In the genomic region with DNA sequence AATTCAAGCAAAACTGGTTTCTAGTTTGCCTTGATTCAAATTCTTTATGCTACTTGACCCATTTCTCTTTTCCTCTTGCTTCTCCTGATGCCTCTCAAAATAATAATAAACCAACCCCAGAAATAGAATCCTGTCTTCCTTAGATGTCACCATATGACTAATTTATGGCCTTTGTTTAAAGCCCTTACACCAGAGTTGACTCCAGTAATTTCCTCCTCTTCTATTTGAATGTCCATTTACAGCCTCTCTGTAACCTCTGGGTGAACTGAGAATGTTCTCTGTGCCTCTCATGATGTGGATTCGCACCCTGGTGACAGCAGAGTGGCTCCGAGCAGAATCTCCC, we compare ENCODE assay signal across 12 cellular contexts. TPM values are rescaled to one million over a fixed set of nuclear protein-coding genes. Genes with fewer than 3 reads are reported as not detected.
A peak's percentile ranks its signal among the peaks of the same experiment; 100 is the strongest.
DNase-seq lines count a peak whose midpoint lies in the region; ATAC-seq, FAIRE-seq and TF ChIP-seq lines count a peak whose summit lies in the region.
"Had no signal": no experiment of that assay in that cellular context is flagged by ENCODE, and none has a peak within 500 bp of the region (broad histone marks: within the 10 kb centered on the region; RNA-seq: fewer than 3 reads in every experiment).

No MANE protein-coding gene starts in this region.

- H3K4me3 ChIP-seq in A549 (no peak overlapping the region), colonic mucosa (no peak overlapping the region)
- H3K4me3 ChIP-seq: HAP-1, smooth muscle cell had no signal

- no peaks in the 10 kb centered on the region for H3K9me3 Mint-ChIP-seq in immature natural killer cell
- H3K9me3 Mint-ChIP-seq: activated CD8-positive, alpha-beta T cell treated with anti-CD3 and anti-CD28 coated beads for 36 hours had no signal

- H3K4me1 ChIP-seq in A549 = peaks cover 71% of the 10 kb centered on the region
- H3K4me1 ChIP-seq in colonic mucosa = peaks cover 6% of the 10 kb centered on the region

- TF ChIP-seq EP300 in A549 (IDR thresholded peaks at IDR 0.05) = no peak

- no peak overlapping the region for H3K27ac Mint-ChIP-seq in immature natural killer cell
- H3K27ac Mint-ChIP-seq: activated CD8-positive, alpha-beta T cell treated with anti-CD3 and anti-CD28 coated beads for 36 hours had no signal

- H3K4me3 Mint-ChIP-seq in immature natural killer cell = no peak overlapping the region
- H3K4me3 Mint-ChIP-seq: activated CD8-positive, alpha-beta T cell treated with anti-CD3 and anti-CD28 coated beads for 36 hours had no signal

- TF ChIP-seq CTCF in A549 (IDR thresholded peaks at IDR 0.05) = no peak
- no peak for TF ChIP-seq CTCF in colonic mucosa (IDR thresholded peaks at IDR 0.05)

- no peaks in the 10 kb centered on the region for H3K36me3 Mint-ChIP-seq in immature natural killer cell

- peaks cover 10 to 12% of the 10 kb centered on the region in 2 donors for H3K4me1 Mint-ChIP-seq in immature natural killer cell

- TF ChIP-seq RAD21 in A549 (conservative IDR thresholded peaks at IDR 0.05 in 1 of 2, IDR thresholded peaks at IDR 0.05 in 1 of 2) = no peak

- no peak overlapping the region for H3K9ac ChIP-seq in colonic mucosa (ENCODE audit: low read depth in 2 of 2, low read length in 2 of 2)

- FAIRE-seq in A549 (lab: Jason Lieb, UNC) (no peak), urothelium cell line (lab: Jason Lieb, UNC) (no peak)

- no peak for TF ChIP-seq POLR2A in A549 (IDR thresholded peaks at IDR 0.05; ENCODE audit: low read length)

- ATAC-seq in A549 = no peak
- ATAC-seq in GM19351 (IDR thresholded peaks at IDR 0.05; ENCODE audit: unreplicated experiment) = peak; percentile 63
- ATAC-seq in HG03066 (IDR thresholded peaks at IDR 0.05; ENCODE audit: low read depth, unreplicated experiment) = peak; percentile 44
- ATAC-seq: activated CD8-positive, alpha-beta T cell treated with anti-CD3 and anti-CD28 coated beads for 36 hours had no signal

- H3K27ac ChIP-seq in A549 (peak overlapping the region; percentile 46 to 91), colonic mucosa (peak overlapping the region; percentile 13)

- H3K27me3 ChIP-seq in colonic mucosa = no peaks in the 10 kb centered on the region

- intact Hi-C loops in colonic mucosa (cut with DNase I) = no loop called here

- peak overlapping the region; percentile 62 for H3K4me2 ChIP-seq in A549
- H3K4me2 ChIP-seq: smooth muscle cell had no signal

- CTCF ChIA-PET in A549 (lab: Yijun Ruan, JAX) = no interaction called here

- no peaks in the 10 kb centered on the region for H3K36me3 ChIP-seq in colonic mucosa

- WGBS in A549 (ENCODE audit: missing lambda C conversion rate) = 76% methylated on average over 2 of the region's 2 CpGs

- H3K9me3 ChIP-seq in A549 = no peaks in the 10 kb centered on the region
- H3K9me3 ChIP-seq in colonic mucosa = no peaks in the 10 kb centered on the region
- H3K9me3 ChIP-seq: HAP-1 had no signal

- POLR2A ChIA-PET in A549 (lab: Yijun Ruan, JAX) = no interaction called here

- DNase-seq in A549 (ENCODE audit: low read depth in 1 of 2, low spot score in 1 of 2) (peak; percentile 8 to 22), colonic mucosa (no peak), urothelium cell line (ENCODE audit: low spot score) (no peak), NCI-H69 (lab: John Stamatoyannopoulos, UW) (no peak), immature natural killer cell (no peak), NCI-H2227 treated with DMSO at 0.1 percent for 48 hours (lab: John Stamatoyannopoulos, UW) (no peak)
- DNase-seq: activated CD8-positive, alpha-beta T cell treated with anti-CD3 and anti-CD28 coated beads for 36 hours; NCI-H524 had no signal

- peaks cover 2 to 4% (median 3%) of the 10 kb centered on the region in 3 donors for H3K27me3 Mint-ChIP-seq in immature natural killer cell (ENCODE audit: low read depth in 3 of 3)
- H3K27me3 Mint-ChIP-seq: activated CD8-positive, alpha-beta T cell treated with anti-CD3 and anti-CD28 coated beads for 36 hours had no signal

TF ChIP-seq in A549, 52 proteins besides CTCF, POLR2A, EP300 and RAD21:
- TF ChIP-seq RFX5 (IDR thresholded peaks at IDR 0.05) (no peak), CEBPB (IDR thresholded peaks at IDR 0.05) (0 out of 4 replicates have a peak, but pooled peaks of 1 of the 2 experiments have one; percentile 1)

RNA-seq across cellular contexts. Expression of a gene that starts 31.5 kb away (rescaled TPM):
- 6.5 and 11.0 TPM in 2 replicates for polyA plus RNA-seq in A549 (2011; rRNA removed)
- 2.9 and 4.0 TPM in 2 replicates for polyA plus RNA-seq in A549 (2012; cell fraction: cytosol; rRNA removed)
- polyA plus RNA-seq in A549 (2012; cell fraction: nucleus; rRNA removed) = 4.6 and 5.1 TPM in 2 replicates
- polyA plus RNA-seq in A549 (2017; fragmentation: RNase III; extraction: RNeasy Plus Mini Kit Qiagen cat#74134 plus additional on column Dnase treatment) = 3.9 to 4.0 TPM (median 3.9 TPM) in 3 replicates
- polyA minus RNA-seq in A549 (2011; rRNA and poly(A)+ RNA removed) = 25.9 and 28.7 TPM in 2 replicates
- total RNA-seq in colonic mucosa = 10 to 100 TPM; 10.5 to 12.8 TPM
- polyA plus RNA-seq in immature natural killer cell = 1 to 10 TPM in 2 of 3 donors, under 1 TPM in 1; 0.05 to 1.4 (median 1.0) TPM

Comparison
In these comparisons a context has a peak if more than half of its experiments do, and no peak if none do; other contexts are left out.
1. ATAC-seq: peak in GM19351 (single experiment) and HG03066 (single experiment); none in A549 (0 of 2).
2. DNase-seq: peak in A549 (2 of 2); none in colonic mucosa (single experiment), urothelium cell line (single experiment), NCI-H69 (single experiment), immature natural killer cell (0 of 3) and NCI-H2227 treated with DMSO at 0.1 percent for 48 hours (single experiment).